8 cellular contexts compared by ENCODE assay signal in genomic region chr16:30571444-30572322, GRCh38. TPM values are rescaled to one million over a fixed set of nuclear protein-coding genes. Genes with fewer than 3 reads are reported as not detected.
DNase-seq lines count a peak whose midpoint lies in the region; ATAC-seq and TF ChIP-seq lines count a peak whose summit lies in the region.

Gene ZNF688 (minus strand): TSS chr16:30571714. CDS start chr16:30571629, 85 bp downstream.

- H3K9ac ChIP-seq in mucosa of stomach (ENCODE audit: low read length), result peak within 1 kb of the TSS; percentile 95

- CTCF ChIA-PET in PC-9 (lab: Charles Lee), result interaction anchor here (0.6 to 1.2 kb wide), 6 partner anchors 13 to 201 kb away, joined by 3 to 5 read pairs (median 4); partner anchors contain the start of gene DCTPP1

- ATAC-seq in GM21529 (IDR thresholded peaks at IDR 0.05; ENCODE audit: unreplicated experiment), result peak; percentile 72

- H3K79me2 ChIP-seq in PC-9 (ENCODE audit: low read depth), result 0 out of 2 replicates have a peak, but pooled peaks cover 4% of the 10 kb centered on the region

- peaks cover 40% of the 10 kb centered on the region for H3K4me1 ChIP-seq in PC-9 (replicated peaks; ENCODE audit: insufficient read depth)
- peaks cover 0 to 5% of the 10 kb centered on the region in 2 donors for H3K4me1 ChIP-seq in esophagus (ENCODE audit: control insufficient read depth in 2 of 2, insufficient read depth in 2 of 2, low read length in 1 of 2)
- H3K4me1 ChIP-seq in mucosa of stomach (ENCODE audit: control insufficient read depth, insufficient read depth, low read length), result peaks cover 16% of the 10 kb centered on the region

- H2AFZ ChIP-seq in PC-9, result peak within 1 kb of the TSS; percentile 81

- H3K36me3 Mint-ChIP-seq in activated T-cell treated with anti-CD3 and anti-CD28 coated beads, Interleukin-2, amount 50 U/mL, for 24 hours (ENCODE audit: low read depth), result peaks cover 9% of the 10 kb centered on the region

- H3K9me3 ChIP-seq in PC-9 (ENCODE audit: insufficient read depth, low read depth) (no peaks in the 10 kb centered on the region), esophagus (ENCODE audit: control insufficient read depth in 2 of 2, insufficient read depth in 1 of 2, low read depth in 1 of 2, low read length in 1 of 2) (no peaks in the 10 kb centered on the region), mucosa of stomach (ENCODE audit: control insufficient read depth, low read length) (no peaks in the 10 kb centered on the region)

- H3K9me2 ChIP-seq in PC-9 (ENCODE audit: insufficient read depth), result no peaks in the 10 kb centered on the region

- intact Hi-C loops in PC-9 (cut with micrococcal nuclease; ENCODE audit: unreplicated experiment), result loop anchor here (1.0 to 2.0 kb wide), 2 partner anchors 13 to 14 kb away; partner anchors contain the start of genes ZNF764 and ZNF785

- H3K27ac Mint-ChIP-seq in activated T-cell treated with anti-CD3 and anti-CD28 coated beads, Interleukin-2, amount 50 U/mL, for 24 hours, result peak within 1 kb of the TSS; percentile 91

- H3K4me2 ChIP-seq in PC-9, result peak within 1 kb of the TSS; percentile 98

- H3K4me3 ChIP-seq in Jurkat, Clone E6-1 (ENCODE audit: low read length), result peak within 1 kb of the TSS; percentile 91
- H3K4me3 ChIP-seq in PC-9 (peak within 1 kb of the TSS; percentile 89), esophagus (ENCODE audit: low read depth in 1 of 2, low read length in 2 of 2) (peak within 1 kb of the TSS; percentile 62 to 75), mucosa of stomach (ENCODE audit: low read length) (peak within 1 kb of the TSS; percentile 79)

- no peaks in the 10 kb centered on the region for H4K20me1 ChIP-seq in PC-9 (ENCODE audit: insufficient read depth)

- WGBS in esophagus, 2 donors, result 0% methylated on average over 67 of the region's 67 CpGs

- DNase-seq in DMS 273 treated with DMSO at 0.1 percent for 48 hours (lab: John Stamatoyannopoulos, UW) (peak; percentile 94), PC-9 (peak; percentile 93 to 94)
- DNase-seq in Jurkat, Clone E6-1 (ENCODE audit: low read depth, low spot score), result peak; percentile 98
- peak; percentile 91 for DNase-seq in activated T-cell treated with anti-CD3 and anti-CD28 coated beads, Interleukin-2, amount 50 U/mL, for 24 hours
- peak; percentile 78 to 83 for DNase-seq in stimulated activated CD8-positive, alpha-beta memory T cell treated with anti-CD3 and anti-CD28 coated beads, Interleukin-7, amount 100 ng/mL, for 1 hour (ENCODE audit: low read depth in 2 of 2)

- H3K27me3 Mint-ChIP-seq in activated T-cell treated with anti-CD3 and anti-CD28 coated beads, Interleukin-2, amount 50 U/mL, for 24 hours, result no peaks in the 10 kb centered on the region

- H3K36me3 ChIP-seq in PC-9 (ENCODE audit: low read depth) (no peaks in the 10 kb centered on the region), esophagus (ENCODE audit: control insufficient read depth in 2 of 2, insufficient read depth in 2 of 2, low read length in 1 of 2) (peaks cover 0 to 4% of the 10 kb centered on the region in 2 donors), mucosa of stomach (ENCODE audit: control insufficient read depth, insufficient read depth, low read length) (no peaks in the 10 kb centered on the region)

- peak within 1 kb of the TSS; percentile 89 for H3K4me3 Mint-ChIP-seq in activated T-cell treated with anti-CD3 and anti-CD28 coated beads, Interleukin-2, amount 50 U/mL, for 24 hours

- no TSS peak for BruUV-seq in PC-9 (replicated peaks; lab: Mats Ljungman, UMichigan)

- H3K27me3 ChIP-seq in PC-9 (ENCODE audit: insufficient read depth, low read depth) (no peaks in the 10 kb centered on the region), esophagus (ENCODE audit: control insufficient read depth in 1 of 2, insufficient read depth in 2 of 2, low read length in 2 of 2) (no peaks in the 10 kb centered on the region), mucosa of stomach (ENCODE audit: control insufficient read depth, insufficient read depth, low read length) (no peaks in the 10 kb centered on the region)

- peaks cover 63% of the 10 kb centered on the region for H3K4me1 Mint-ChIP-seq in activated T-cell treated with anti-CD3 and anti-CD28 coated beads, Interleukin-2, amount 50 U/mL, for 24 hours (ENCODE audit: low read depth)

- H3K27ac ChIP-seq in PC-9 (peak within 1 kb of the TSS; percentile 61), esophagus (ENCODE audit: low read depth in 2 of 2, low read length in 1 of 2) (peak within 1 kb of the TSS; percentile 93)

- H3K9me3 Mint-ChIP-seq in activated T-cell treated with anti-CD3 and anti-CD28 coated beads, Interleukin-2, amount 50 U/mL, for 24 hours, result no peaks in the 10 kb centered on the region

- peaks cover 50% of the 10 kb centered on the region for H3F3A ChIP-seq in PC-9 (ENCODE audit: insufficient read depth, low read depth)

- no peak for TF ChIP-seq CTCF in PC-9 (conservative IDR thresholded peaks at IDR 0.05)

- POLR2A ChIA-PET in PC-9 (lab: Charles Lee; ENCODE audit: unreplicated experiment), result interaction anchor here (0.5 to 1.3 kb wide), 10 partner anchors 11 to 1624 kb away, joined by 3 to 5 read pairs (median 3); partner anchors contain the start of gene ZNF764

RNA-seq across cellular contexts. Expression of gene ZNF688, which starts in this region (rescaled TPM):
- 7.3 TPM for polyA plus RNA-seq in Jurkat, Clone E6-1 (2012; ENCODE audit: insufficient read depth, insufficient read length)
- total RNA-seq in PC-9 (2021), result 13.1 and 25.7 TPM in 2 replicates
- polyA plus RNA-seq in esophagus, result 10 to 100 TPM in 1 of 2 donors, 1 to 10 TPM in 1; 8.4 to 16.3 TPM

Comparison
In these comparisons a context has a peak if more than half of its experiments do, and no peak if none do; other contexts are left out.
1. Peak in every context shown above with its lines: DNase-seq, ATAC-seq, H3K4me3 ChIP-seq and H3K27ac ChIP-seq.